30 cellular contexts compared by ENCODE assay signal in the genomic region with DNA sequence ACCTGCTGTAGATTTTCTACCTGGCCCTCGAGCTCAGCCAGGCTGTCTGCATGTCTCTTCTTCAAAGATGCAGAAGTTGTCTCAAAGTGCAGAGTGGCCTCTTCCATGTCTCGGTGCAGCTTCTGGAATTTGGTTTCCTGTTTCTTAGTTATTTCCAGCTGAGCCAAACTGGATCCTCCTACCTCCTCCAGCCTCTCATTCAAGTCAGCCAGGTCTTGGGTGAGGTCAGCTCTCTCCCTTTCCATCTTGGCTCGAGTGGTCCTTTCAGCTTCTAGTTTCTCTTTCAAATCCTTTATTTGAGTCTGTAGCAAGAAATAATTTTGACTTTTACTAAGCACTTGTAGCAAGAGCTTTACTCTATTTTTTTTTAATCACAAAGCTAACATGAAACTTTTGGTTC.
A peak's percentile ranks its signal among the peaks of the same experiment; 100 is the strongest.
DNase-seq lines count a peak whose midpoint lies in the region; ATAC-seq, FAIRE-seq and TF ChIP-seq lines count a peak whose summit lies in the region.
"Had no signal": no experiment of that assay in that cellular context is flagged by ENCODE, and none has a peak within 500 bp of the region (broad histone marks: within the 10 kb centered on the region; RNA-seq: fewer than 3 reads in every experiment).

No MANE protein-coding gene starts in this region.

- H3K9me3 ChIP-seq in astrocyte (ENCODE audit: insufficient read depth, low read depth, low read length) (peaks cover 5% of the 10 kb centered on the region), left lung (peaks cover 0 to 8% of the 10 kb centered on the region in 2 donors), Karpas-422 (ENCODE audit: low read length) (no peaks in the 10 kb centered on the region)
- H3K9me3 ChIP-seq: neutrophil, prostate gland, SJSA1 had no signal

- H4K20me1 ChIP-seq in astrocyte (ENCODE audit: insufficient read depth, low read length) = no peaks in the 10 kb centered on the region
- H4K20me1 ChIP-seq in Karpas-422 (ENCODE audit: insufficient read depth, low read depth, low read length) = no peaks in the 10 kb centered on the region

- no peak overlapping the region for H3K27ac ChIP-seq in astrocyte (ENCODE audit: low read depth, low read length)
- no peak overlapping the region for H3K27ac ChIP-seq in left lung
- H3K27ac ChIP-seq in Karpas-422 (ENCODE audit: low read length) = no peak overlapping the region
- H3K27ac ChIP-seq: C4-2B, heart right ventricle, neutrophil, prostate gland, sigmoid colon, SJSA1, suprapubic skin had no signal

- peak; percentile 83 for ATAC-seq in left lung
- ATAC-seq in stimulated activated naive B cell treated with anti-CD40 and anti-IgM and Interleukin-4, amounts not matched to agents 10 μg/mL and 1 μg/mL and 100 μg/mL, for 72 hours (replicated peaks) = no peak
- ATAC-seq in GM18907 (IDR thresholded peaks at IDR 0.05; ENCODE audit: unreplicated experiment) = no peak
- ATAC-seq: activated CD4-positive, CD25-positive, alpha-beta regulatory T cell treated with anti-CD3 and anti-CD28 coated beads, Interleukin-2, amount 50 U/mL, for 24 hours; activated CD8-positive, alpha-beta T cell treated with anti-CD3 and anti-CD28 coated beads for 36 hours had no signal

- H3K4me2 ChIP-seq in astrocyte (ENCODE audit: low read length) (no peak overlapping the region), Karpas-422 (ENCODE audit: low read depth, low read length, poor library complexity, severe bottlenecking) (no peak overlapping the region)

- H3K27me3 Mint-ChIP-seq in astrocyte (ENCODE audit: low read depth, unreplicated experiment) = no peaks in the 10 kb centered on the region
- no peaks in the 10 kb centered on the region for H3K27me3 Mint-ChIP-seq in stimulated activated naive B cell treated with anti-CD40 and anti-IgM and Interleukin-4, amounts not matched to agents 10 μg/mL and 1 μg/mL and 100 μg/mL, for 72 hours
- H3K27me3 Mint-ChIP-seq: activated CD8-positive, alpha-beta T cell treated with anti-CD3 and anti-CD28 coated beads for 36 hours; activated naive CD8-positive, alpha-beta T cell treated with anti-CD3 and anti-CD28 coated beads for 36 hours had no signal

- H2AFZ ChIP-seq in astrocyte (ENCODE audit: low read depth, low read length) (no peak overlapping the region), Karpas-422 (ENCODE audit: low read length) (no peak overlapping the region)

- peaks cover 15% of the 10 kb centered on the region for H3K4me1 Mint-ChIP-seq in astrocyte (ENCODE audit: low read depth, unreplicated experiment)
- H3K4me1 Mint-ChIP-seq in stimulated activated naive B cell treated with anti-CD40 and anti-IgM and Interleukin-4, amounts not matched to agents 10 μg/mL and 1 μg/mL and 100 μg/mL, for 72 hours = peaks cover 11 to 29% of the 10 kb centered on the region in 2 donors
- H3K4me1 Mint-ChIP-seq: activated naive CD8-positive, alpha-beta T cell treated with anti-CD3 and anti-CD28 coated beads for 36 hours had no signal

- FAIRE-seq in astrocyte (lab: Jason Lieb, UNC) = no peak
- FAIRE-seq: H1 had no signal

- H3K36me3 ChIP-seq in astrocyte (ENCODE audit: insufficient read depth, low read length) (no peaks in the 10 kb centered on the region), left lung (no peaks in the 10 kb centered on the region), Karpas-422 (ENCODE audit: insufficient read depth, low read length) (no peaks in the 10 kb centered on the region)
- H3K36me3 ChIP-seq: heart right ventricle, neutrophil, prostate gland, sigmoid colon, SJSA1, suprapubic skin had no signal

- H3K9me3 Mint-ChIP-seq in astrocyte (ENCODE audit: unreplicated experiment) = peaks cover 7% of the 10 kb centered on the region
- H3K9me3 Mint-ChIP-seq in stimulated activated naive B cell treated with anti-CD40 and anti-IgM and Interleukin-4, amounts not matched to agents 10 μg/mL and 1 μg/mL and 100 μg/mL, for 72 hours = peaks cover 11 to 12% of the 10 kb centered on the region in 2 donors

- no peak overlapping the region for H3K27ac Mint-ChIP-seq in astrocyte (ENCODE audit: unreplicated experiment)
- H3K27ac Mint-ChIP-seq in stimulated activated naive B cell treated with anti-CD40 and anti-IgM and Interleukin-4, amounts not matched to agents 10 μg/mL and 1 μg/mL and 100 μg/mL, for 72 hours = no peak overlapping the region
- H3K27ac Mint-ChIP-seq: activated CD8-positive, alpha-beta T cell treated with anti-CD3 and anti-CD28 coated beads for 36 hours; activated naive CD8-positive, alpha-beta T cell treated with anti-CD3 and anti-CD28 coated beads for 36 hours had no signal

- no peak overlapping the region for H3K9ac ChIP-seq in astrocyte (ENCODE audit: low read length)
- H3K9ac ChIP-seq in Karpas-422 (ENCODE audit: low read length) = no peak overlapping the region

- H3K4me3 ChIP-seq in astrocyte (ENCODE audit: insufficient read depth, low read depth, low read length) = no peak overlapping the region
- H3K4me3 ChIP-seq in left lung = no peak overlapping the region
- no peak overlapping the region for H3K4me3 ChIP-seq in Karpas-422 (ENCODE audit: low read length)
- H3K4me3 ChIP-seq: heart right ventricle, prostate gland, sigmoid colon, SJSA1, suprapubic skin had no signal

- no peak for TF ChIP-seq CTCF in astrocyte (IDR thresholded peaks at IDR 0.05; ENCODE audit: insufficient read depth, low read depth, low read length)
- TF ChIP-seq CTCF in left lung (IDR thresholded peaks at IDR 0.05) = no peak

- DNase-seq in M059J (ENCODE audit: low read depth) (peak; percentile 20), astrocyte (ENCODE audit: low read depth) (peak; percentile 24), left lung (no peak), Karpas-422 (no peak)
- DNase-seq in stimulated activated naive B cell treated with anti-CD40 and anti-IgM and Interleukin-4, amounts not matched to agents 10 μg/mL and 1 μg/mL and 100 μg/mL, for 72 hours = no peak
- DNase-seq in activated CD4-positive, alpha-beta T cell treated with anti-CD3 and anti-CD28 coated beads, Interleukin-2, amount 50 U/mL, for 4 hours = no peak
- DNase-seq: activated CD8-positive, alpha-beta T cell treated with anti-CD3 and anti-CD28 coated beads for 36 hours; activated effector memory CD4-positive, alpha-beta T cell treated with Interleukin-2 at 50 U/mL for 16 hours; activated naive CD8-positive, alpha-beta T cell treated with anti-CD3 and anti-CD28 coated beads for 36 hours; DND-41; foreskin melanocyte; heart right ventricle; kidney glomerular epithelial cell; mesenchymal stem cell; NCI-H1105 treated with DMSO at 0.1 percent for 48 hours; NCI-H2029; NCI-H526 treated with DMSO at 0.1 percent for 48 hours; RPMI8226; sigmoid colon; stimulated activated CD4-positive, alpha-beta T cell treated with anti-CD3 and anti-CD28 coated beads, Interleukin-4, amount 100 ng/mL, for 4 hours; stimulated activated naive CD4-positive, alpha-beta T cell; T-helper 1 cell had no signal

- H3K27me3 ChIP-seq in astrocyte (ENCODE audit: insufficient read depth, low read length) (no peaks in the 10 kb centered on the region), left lung (no peaks in the 10 kb centered on the region), Karpas-422 (ENCODE audit: low read length) (no peaks in the 10 kb centered on the region)
- H3K27me3 ChIP-seq: heart right ventricle, neutrophil, sigmoid colon, SJSA1, suprapubic skin had no signal

- no peaks in the 10 kb centered on the region for H3K36me3 Mint-ChIP-seq in astrocyte (ENCODE audit: low read depth, unreplicated experiment)
- H3K36me3 Mint-ChIP-seq in stimulated activated naive B cell treated with anti-CD40 and anti-IgM and Interleukin-4, amounts not matched to agents 10 μg/mL and 1 μg/mL and 100 μg/mL, for 72 hours = peaks cover 8 to 9% of the 10 kb centered on the region in 2 donors

- H3K9me2 ChIP-seq in Karpas-422 (replicated peaks; ENCODE audit: insufficient read depth, low read length) = no peaks in the 10 kb centered on the region

- H3K4me1 ChIP-seq in astrocyte (ENCODE audit: insufficient read depth, low read length) = no peaks in the 10 kb centered on the region
- no peaks in the 10 kb centered on the region for H3K4me1 ChIP-seq in left lung
- no peaks in the 10 kb centered on the region for H3K4me1 ChIP-seq in Karpas-422 (ENCODE audit: low read length)
- H3K4me1 ChIP-seq: heart right ventricle, prostate gland, sigmoid colon, SJSA1, suprapubic skin had no signal

- no peaks in the 10 kb centered on the region for H3K79me2 ChIP-seq in astrocyte (ENCODE audit: insufficient read depth, low read length)
- no peaks in the 10 kb centered on the region for H3K79me2 ChIP-seq in Karpas-422 (ENCODE audit: low read length)

- intact Hi-C loops in left lung (cut with DNase I) = no loop called here

- no peak overlapping the region for H3K4me3 Mint-ChIP-seq in astrocyte (ENCODE audit: unreplicated experiment)
- H3K4me3 Mint-ChIP-seq in stimulated activated naive B cell treated with anti-CD40 and anti-IgM and Interleukin-4, amounts not matched to agents 10 μg/mL and 1 μg/mL and 100 μg/mL, for 72 hours = peak overlapping the region; percentile 26 to 46
- H3K4me3 Mint-ChIP-seq: activated CD8-positive, alpha-beta T cell treated with anti-CD3 and anti-CD28 coated beads for 36 hours; activated naive CD8-positive, alpha-beta T cell treated with anti-CD3 and anti-CD28 coated beads for 36 hours had no signal

Comparison
In these comparisons a context has a peak if more than half of its experiments do, and no peak if none do; other contexts are left out.
1. DNase-seq: peak in M059J (single experiment) and astrocyte (single experiment); none in left lung (0 of 2), stimulated activated naive B cell treated with anti-CD40 and anti-IgM and Interleukin-4, amounts not matched to agents 10 μg/mL and 1 μg/mL and 100 μg/mL, for 72 hours (single experiment), activated CD4-positive, alpha-beta T cell treated with anti-CD3 and anti-CD28 coated beads, Interleukin-2, amount 50 U/mL, for 4 hours (0 of 2) and Karpas-422 (single experiment).